In the genomic region with DNA sequence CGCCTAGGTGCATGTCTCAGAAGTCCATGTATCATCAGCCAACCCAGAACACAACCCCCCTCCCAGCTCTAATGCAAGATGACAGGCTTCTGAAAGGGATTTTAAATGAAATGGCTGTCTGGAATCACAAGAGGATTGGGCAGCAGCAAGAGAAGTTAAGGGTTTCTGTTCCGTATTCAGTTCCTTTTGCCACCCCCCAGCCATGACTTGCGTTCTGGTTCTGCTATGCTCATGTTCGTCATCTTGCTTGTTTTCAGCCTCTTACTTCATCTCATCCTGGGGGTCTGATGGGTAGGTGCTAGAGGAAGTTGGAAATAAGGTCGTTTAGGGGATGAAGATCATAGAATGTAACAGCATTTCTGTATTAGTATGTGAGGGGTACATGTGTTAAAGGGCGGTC, we compare ENCODE assay signal across 21 cellular contexts. TPM values are rescaled to one million over a fixed set of nuclear protein-coding genes. Genes with fewer than 3 reads are reported as not detected.
DNase-seq lines count a peak whose midpoint lies in the region; ATAC-seq and TF ChIP-seq lines count a peak whose summit lies in the region.
"Had no signal": no experiment of that assay in that cellular context is flagged by ENCODE, and none has a peak within 500 bp of the region (broad histone marks: within the 10 kb centered on the region; RNA-seq: fewer than 3 reads in every experiment).

No MANE protein-coding gene starts in this region.

- TF ChIP-seq POLR2A in breast epithelium (IDR thresholded peaks at IDR 0.05): no peak

- H3K27ac Mint-ChIP-seq in MCF 10A (ENCODE audit: low read depth, unreplicated experiment): peak overlapping the region; percentile 89
- H3K27ac Mint-ChIP-seq: naive thymus-derived CD8-positive, alpha-beta T cell; progenitor cell of endocrine pancreas had no signal

- BruUV-seq in MCF 10A (replicated peaks; lab: Mats Ljungman, UMichigan): no TSS peak

- H3K9me3 Mint-ChIP-seq in MCF 10A (ENCODE audit: unreplicated experiment): no peaks in the 10 kb centered on the region
- H3K9me3 Mint-ChIP-seq: naive thymus-derived CD8-positive, alpha-beta T cell had no signal

- no peaks in the 10 kb centered on the region for H3K27me3 Mint-ChIP-seq in MCF 10A (ENCODE audit: insufficient read depth, unreplicated experiment)
- H3K27me3 Mint-ChIP-seq: naive thymus-derived CD8-positive, alpha-beta T cell; progenitor cell of endocrine pancreas had no signal

- H3K27ac ChIP-seq in breast epithelium: no peak overlapping the region
- H3K27ac ChIP-seq in upper lobe of right lung: no peak overlapping the region
- H3K27ac ChIP-seq: 22Rv1, BLaER1, cardiac muscle cell had no signal

- H3K4me1 Mint-ChIP-seq in MCF 10A (ENCODE audit: insufficient read depth, unreplicated experiment): peaks cover 54% of the 10 kb centered on the region

- CTCF ChIA-PET in MCF 10A (lab: Yijun Ruan, JAX): interaction anchor here (1.2 kb wide), 1 partner anchor 11 kb away, joined by 3 read pairs; no protein-coding TSS in a partner anchor

- intact Hi-C loops in MCF 10A (cut with micrococcal nuclease) (no loop called here), breast epithelium (cut with DNase I; ENCODE audit: low total_unique reads) (no loop called here), upper lobe of right lung (cut with DNase I) (no loop called here)

- H3K9me3 ChIP-seq in breast epithelium: no peaks in the 10 kb centered on the region
- H3K9me3 ChIP-seq in upper lobe of right lung: no peaks in the 10 kb centered on the region
- H3K9me3 ChIP-seq: adrenal gland, BLaER1, MG63, thoracic aorta had no signal

- H3K27me3 ChIP-seq in breast epithelium (no peaks in the 10 kb centered on the region), upper lobe of right lung (no peaks in the 10 kb centered on the region)
- H3K27me3 ChIP-seq: adrenal gland, BLaER1, cardiac muscle cell, MG63 had no signal

- no peak for TF ChIP-seq CTCF in MCF 10A (IDR thresholded peaks at IDR 0.05; ENCODE audit: unreplicated experiment)
- TF ChIP-seq CTCF in breast epithelium (IDR thresholded peaks at IDR 0.05): no peak
- TF ChIP-seq CTCF in upper lobe of right lung (IDR thresholded peaks at IDR 0.05): no peak

- H3K4me1 ChIP-seq in breast epithelium: no peaks in the 10 kb centered on the region
- peaks cover 33% of the 10 kb centered on the region for H3K4me1 ChIP-seq in upper lobe of right lung

- H3K4me3 ChIP-seq in breast epithelium (no peak overlapping the region), upper lobe of right lung (no peak overlapping the region)
- H3K4me3 ChIP-seq: adrenal gland, BLaER1, cardiac muscle cell, MG63, thoracic aorta had no signal

- DNase-seq in MCF 10A (ENCODE audit: unreplicated experiment) (no peak), breast epithelium (ENCODE audit: low spot score in 2 of 2) (no peak), left lobe of liver (ENCODE audit: low spot score) (no peak), upper lobe of right lung (no peak)
- DNase-seq: GDM1; glutamatergic neuron; MG63; naive thymus-derived CD8-positive, alpha-beta T cell; NCI-H1930; NCI-H446 treated with DMSO at 0.1 percent for 48 hours; SHP77 treated with DMSO at 0.1 percent for 48 hours; small intestine; T-helper 2 cell had no signal

- no peak overlapping the region for H3K4me3 Mint-ChIP-seq in MCF 10A (ENCODE audit: unreplicated experiment)
- H3K4me3 Mint-ChIP-seq: naive thymus-derived CD8-positive, alpha-beta T cell had no signal

- peaks cover 31% of the 10 kb centered on the region for H3K36me3 Mint-ChIP-seq in MCF 10A (ENCODE audit: insufficient read depth, unreplicated experiment)

- no peaks in the 10 kb centered on the region for H3K36me3 ChIP-seq in breast epithelium
- no peaks in the 10 kb centered on the region for H3K36me3 ChIP-seq in upper lobe of right lung
- H3K36me3 ChIP-seq: adrenal gland, cardiac muscle cell, MG63, thoracic aorta had no signal

- ATAC-seq in left lobe of liver (peak; percentile 34), upper lobe of right lung (peak; percentile 76), HG02759 (IDR thresholded peaks at IDR 0.05; ENCODE audit: unreplicated experiment) (no peak), GM21619 (IDR thresholded peaks at IDR 0.05; ENCODE audit: unreplicated experiment) (no peak)
- ATAC-seq: naive thymus-derived CD8-positive, alpha-beta T cell had no signal

- POLR2A ChIA-PET in MCF 10A (lab: Yijun Ruan, JAX): interaction anchor here (1.4 to 13.6 kb wide), 2 partner anchors 8 to 55 kb away, joined by 3 to 211 read pairs; partner anchors contain the start of gene MINK1

RNA-seq across cellular contexts. Expression of gene MINK1, which starts 12.0 kb away (rescaled TPM):
- 106 and 124 TPM in 2 replicates for total RNA-seq in MCF 10A (2022)
- 10 to 100 TPM; 25.9 to 58.7 (median 42.0) TPM for total RNA-seq in breast epithelium
- total RNA-seq in left lobe of liver: 34.1 TPM
- 121 TPM for total RNA-seq in upper lobe of right lung

RNA-seq across cellular contexts. Expression of gene PLD2, which starts 38.2 kb away (rescaled TPM):
- total RNA-seq in MCF 10A (2022): 27.6 and 31.7 TPM in 2 replicates
- 10 to 100 TPM; 17.1 to 40.6 (median 30.3) TPM for total RNA-seq in breast epithelium
- total RNA-seq in left lobe of liver: 8.5 TPM
- 33.4 TPM for total RNA-seq in upper lobe of right lung

RNA-seq across cellular contexts. Expression of gene PSMB6, which starts 49.2 kb away (rescaled TPM):
- total RNA-seq in MCF 10A (2022) (169 and 182 TPM in 2 replicates), breast epithelium (100 to 1,000 TPM; 133 to 183 (median 164) TPM), left lobe of liver (79.1 TPM), upper lobe of right lung (91.0 TPM)

RNA-seq across cellular contexts. Expression of gene C17orf107, which starts 54.2 kb away (rescaled TPM):
- total RNA-seq in MCF 10A (2022) (3.6 and 4.3 TPM in 2 replicates), breast epithelium (10 to 100 TPM in 1 of 3 donors, 1 to 10 TPM in 1, not detected in 1; 3.9 to 10.5 TPM), left lobe of liver (4.1 TPM), upper lobe of right lung (2.7 TPM)

Comparison
In these comparisons a context has a peak if more than half of its experiments do, and no peak if none do; other contexts are left out.
1. ATAC-seq: peak in left lobe of liver (single experiment) and upper lobe of right lung (single experiment); none in HG02759 (single experiment) and GM21619 (single experiment).